ENCODE assay signal across 9 cellular contexts in the genomic region with DNA sequence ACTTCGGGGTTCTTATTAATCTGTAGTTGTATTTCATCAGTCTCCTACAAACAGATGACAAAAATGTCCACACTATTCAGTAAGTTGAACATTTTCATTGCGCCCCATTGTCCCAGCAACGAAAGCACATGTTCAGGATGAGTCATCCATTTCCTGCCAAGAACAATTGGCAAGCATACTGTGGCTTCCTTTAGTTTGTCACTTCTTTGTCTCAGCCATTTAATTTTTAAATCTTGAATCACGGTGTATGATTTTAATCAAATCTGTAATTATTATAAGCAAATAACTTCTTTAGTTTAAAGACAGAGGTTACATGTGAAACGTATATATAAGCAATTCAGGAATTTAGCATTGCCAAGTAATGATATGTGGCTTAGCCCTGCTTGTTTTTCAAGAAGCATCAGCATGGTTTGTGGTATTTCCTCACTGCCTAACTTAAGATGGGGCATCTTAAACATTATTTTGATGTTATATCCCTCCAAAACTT.
A peak's percentile ranks its signal among the peaks of the same experiment; 100 is the strongest.
DNase-seq lines count a peak whose midpoint lies in the region; ATAC-seq, FAIRE-seq and TF ChIP-seq lines count a peak whose summit lies in the region.
"Had no signal": no experiment of that assay in that cellular context is flagged by ENCODE, and none has a peak within 500 bp of the region (broad histone marks: within the 10 kb centered on the region; RNA-seq: fewer than 3 reads in every experiment).

No MANE protein-coding gene starts in this region.

- H3K9me3 Mint-ChIP-seq in astrocyte (ENCODE audit: unreplicated experiment) (peaks cover 3% of the 10 kb centered on the region), immature natural killer cell (peaks cover 0 to 3% (median 0%) of the 10 kb centered on the region in 6 donors)

- no peak overlapping the region for H3K4me3 ChIP-seq in astrocyte (ENCODE audit: insufficient read depth, low read depth, low read length)
- H3K4me3 ChIP-seq: PC-9 had no signal

- DNase-seq in C1 segment of cervical spinal cord (lab: John Stamatoyannopoulos, UW) (peak in 10 of 14 donors; percentile 1 to 87 (median 33)), RWPE1 (ENCODE audit: low spot score) (peak; percentile 53), astrocyte (ENCODE audit: low read depth) (peak; percentile 93), immature natural killer cell (peak in 2 of 3 donors; percentile 1 to 36), OCI-M2 (lab: John Stamatoyannopoulos, UW; ENCODE audit: unreplicated experiment) (no peak)
- peak; percentile 1 to 37 for DNase-seq in stimulated activated CD4-positive, alpha-beta T cell treated with anti-CD3 and anti-CD28 coated beads, Interleukin-1b, Interleukin-23, amount 100 ng/mL, for 4 hours (ENCODE audit: low read depth in 2 of 2)

- H3K27ac ChIP-seq in RWPE1 = no peak overlapping the region
- peak overlapping the region; percentile 78 for H3K27ac ChIP-seq in astrocyte (ENCODE audit: low read depth, low read length)
- H3K27ac ChIP-seq: PC-9 had no signal

- H3K27ac Mint-ChIP-seq in astrocyte (ENCODE audit: unreplicated experiment) (peak overlapping the region; percentile 86), immature natural killer cell (peak overlapping the region in 3 of 6 donors; percentile 31 to 73 (median 34))

- H4K20me1 ChIP-seq in astrocyte (ENCODE audit: insufficient read depth, low read length) = no peaks in the 10 kb centered on the region

- H3K79me2 ChIP-seq in astrocyte (ENCODE audit: insufficient read depth, low read length) = no peaks in the 10 kb centered on the region

- peak overlapping the region; percentile 14 for H3K9ac ChIP-seq in astrocyte (ENCODE audit: low read length)

- no peak for TF ChIP-seq CTCF in RWPE1 (conservative IDR thresholded peaks at IDR 0.05; ENCODE audit: low read depth)
- TF ChIP-seq CTCF in astrocyte (IDR thresholded peaks at IDR 0.05; ENCODE audit: insufficient read depth, low read depth, low read length) = no peak

- no peaks in the 10 kb centered on the region for H3K36me3 ChIP-seq in astrocyte (ENCODE audit: insufficient read depth, low read length)

- POLR2A ChIA-PET in RWPE1 (lab: Yijun Ruan, JAX; ENCODE audit: low non-redundant PET) = no interaction called here

- H3K27me3 Mint-ChIP-seq in astrocyte (ENCODE audit: low read depth, unreplicated experiment) = no peaks in the 10 kb centered on the region
- no peaks in the 10 kb centered on the region for H3K27me3 Mint-ChIP-seq in immature natural killer cell (ENCODE audit: low read depth in 3 of 3)

- no peak overlapping the region for H2AFZ ChIP-seq in astrocyte (ENCODE audit: low read depth, low read length)
- H2AFZ ChIP-seq: PC-9 had no signal

- no peak overlapping the region for H3K4me3 Mint-ChIP-seq in astrocyte (ENCODE audit: unreplicated experiment)
- H3K4me3 Mint-ChIP-seq in immature natural killer cell = peak overlapping the region in 2 of 5 donors; percentile 2 to 18

- peaks cover 43% of the 10 kb centered on the region for H3K4me1 ChIP-seq in astrocyte (ENCODE audit: insufficient read depth, low read length)

- ATAC-seq in GM19023 (IDR thresholded peaks at IDR 0.05; ENCODE audit: unreplicated experiment) = peak; percentile 71
- peak; percentile 94 for ATAC-seq in HG03378 (IDR thresholded peaks at IDR 0.05; ENCODE audit: unreplicated experiment)

- no peak overlapping the region for H3K4me2 ChIP-seq in astrocyte (ENCODE audit: low read length)
- H3K4me2 ChIP-seq: PC-9 had no signal

- no peaks in the 10 kb centered on the region for H3K27me3 ChIP-seq in astrocyte (ENCODE audit: insufficient read depth, low read length)

- CTCF ChIA-PET in RWPE1 (lab: Yijun Ruan, JAX) = no interaction called here

- H3K4me1 Mint-ChIP-seq in astrocyte (ENCODE audit: low read depth, unreplicated experiment) = peaks cover 50% of the 10 kb centered on the region
- peaks cover 15% of the 10 kb centered on the region in 2 donors for H3K4me1 Mint-ChIP-seq in immature natural killer cell

- FAIRE-seq in astrocyte (lab: Jason Lieb, UNC) = peak; percentile 89

- H3K9me3 ChIP-seq in astrocyte (ENCODE audit: insufficient read depth, low read depth, low read length) = no peaks in the 10 kb centered on the region

- H3K36me3 Mint-ChIP-seq in astrocyte (ENCODE audit: low read depth, unreplicated experiment) (no peaks in the 10 kb centered on the region), immature natural killer cell (no peaks in the 10 kb centered on the region)
